14 cellular contexts compared by ENCODE assay signal in genomic region chr3:37892917-37893595, GRCh38. TPM values are rescaled to one million over a fixed set of nuclear protein-coding genes. Genes with fewer than 3 reads are reported as not detected.
A peak's percentile ranks its signal among the peaks of the same experiment; 100 is the strongest.
DNase-seq lines count a peak whose midpoint lies in the region; ATAC-seq, FAIRE-seq and TF ChIP-seq lines count a peak whose summit lies in the region.
"Had no signal": no experiment of that assay in that cellular context is flagged by ENCODE, and none has a peak within 500 bp of the region (broad histone marks: within the 10 kb centered on the region; RNA-seq: fewer than 3 reads in every experiment).

No MANE protein-coding gene starts in this region.

- peak; percentile 15 for DNase-seq in CD1c-positive myeloid dendritic cell (ENCODE audit: extremely low spot score)
- DNase-seq in heart left ventricle: peak; percentile 55 to 80 (median 71)
- DNase-seq in pancreas: peak in 2 of 6 donors; percentile 9 to 29
- no peak for DNase-seq in OCI-M1 (lab: John Stamatoyannopoulos, UW)
- no peak for DNase-seq in H4 (ENCODE audit: low spot score)
- DNase-seq: activated CD4-positive, CD25-positive, alpha-beta regulatory T cell; NK-92 treated with Interleukin-12 subunit alpha and Interleukin-12 subunit beta, amount 100 ng/mL, for 24 hours; stimulated activated naive CD8-positive, alpha-beta T cell treated with anti-CD3 and anti-CD28 coated beads, Interleukin-15, amount 100 ng/mL, for 72 hours had no signal

- H3K4me1 ChIP-seq in heart left ventricle (peaks cover 3 to 84% (median 66%) of the 10 kb centered on the region in 12 donors), pancreas (peaks cover 0 to 13% (median 6%) of the 10 kb centered on the region in 3 donors)

- no peak for FAIRE-seq in pancreas (lab: Jason Lieb, UNC)
- FAIRE-seq: D721Med had no signal

- H3K36me3 ChIP-seq in heart left ventricle (no peaks in the 10 kb centered on the region), pancreas (no peaks in the 10 kb centered on the region)

- ATAC-seq in heart left ventricle: peak; percentile 87 to 98 (median 93)
- peak; percentile 55 to 85 (median 82) for ATAC-seq in pancreas
- no peak for ATAC-seq in HG02973 (IDR thresholded peaks at IDR 0.05; ENCODE audit: unreplicated experiment)
- ATAC-seq in GM18520 (IDR thresholded peaks at IDR 0.05; ENCODE audit: unreplicated experiment): no peak
- ATAC-seq: stimulated activated naive CD8-positive, alpha-beta T cell treated with anti-CD3 and anti-CD28 coated beads, Interleukin-15, amount 100 ng/mL, for 72 hours had no signal

- WGBS in heart left ventricle, 4 donors: 30 to 36% (median 32%) methylated on average over 3 of the region's 3 CpGs
- 25 to 30% methylated on average over 3 of the region's 3 CpGs for WGBS in pancreas, 2 donors

- intact Hi-C loops in heart left ventricle (cut with DNase I): loop anchor here in 2 of 10 donors (1.0 to 2.0 kb wide), 2 partner anchors 10 to 30 kb away; no protein-coding TSS in a partner anchor
- intact Hi-C loops in pancreas (cut with DNase I): no loop called here

- TF ChIP-seq CTCF in VCaP (conservative IDR thresholded peaks at IDR 0.05): no peak
- no peak for TF ChIP-seq CTCF in heart left ventricle (IDR thresholded peaks at IDR 0.05)
- no peak for TF ChIP-seq CTCF in pancreas (IDR thresholded peaks at IDR 0.05)

- no peaks in the 10 kb centered on the region for H3K27me3 ChIP-seq in heart left ventricle
- no peaks in the 10 kb centered on the region for H3K27me3 ChIP-seq in pancreas

- H3K27ac ChIP-seq in VCaP: peak overlapping the region; percentile 82
- H3K27ac ChIP-seq in heart left ventricle: peak overlapping the region in 11 of 12 donors; percentile 19 to 66 (median 53)
- peak overlapping the region in 2 of 4 donors; percentile 42 to 53 for H3K27ac ChIP-seq in pancreas
- H3K27ac ChIP-seq: KMS-11 had no signal

- H3K9me3 ChIP-seq in heart left ventricle (no peaks in the 10 kb centered on the region), pancreas (no peaks in the 10 kb centered on the region)

- H3K4me3 ChIP-seq in heart left ventricle (no peak overlapping the region), pancreas (no peak overlapping the region)
- H3K4me3 ChIP-seq: skin epidermis had no signal

- TF ChIP-seq POLR2A in heart left ventricle (IDR thresholded peaks at IDR 0.05): no peak

RNA-seq across cellular contexts. Expression of gene CTDSPL, which starts 31.4 kb away (rescaled TPM):
- total RNA-seq in heart left ventricle (10 to 100 TPM; 26.3 to 54.6 (median 38.0) TPM), pancreas (10 to 100 TPM; 14.2 to 34.8 (median 17.8) TPM)
- polyA plus RNA-seq in heart left ventricle (1 to 10 TPM; 9.2 to 9.9 TPM), pancreas (10 to 100 TPM in 1 of 2 donors, 1 to 10 TPM in 1; 8.4 to 14.8 TPM)
- total RNA-seq in H4 (2014; rRNA removed; shearing (Covaris generic)): 6.9 and 11.0 TPM in 2 replicates

Comparison
In these comparisons a context has a peak if more than half of its experiments do, and no peak if none do; other contexts are left out.
1. DNase-seq: peak in CD1c-positive myeloid dendritic cell (single experiment) and heart left ventricle (5 of 5); none in OCI-M1 (single experiment) and H4 (single experiment).
2. ATAC-seq: peak in heart left ventricle (4 of 4) and pancreas (4 of 4); none in HG02973 (single experiment) and GM18520 (single experiment).